10 cellular contexts compared by ENCODE assay signal in the genomic region with DNA sequence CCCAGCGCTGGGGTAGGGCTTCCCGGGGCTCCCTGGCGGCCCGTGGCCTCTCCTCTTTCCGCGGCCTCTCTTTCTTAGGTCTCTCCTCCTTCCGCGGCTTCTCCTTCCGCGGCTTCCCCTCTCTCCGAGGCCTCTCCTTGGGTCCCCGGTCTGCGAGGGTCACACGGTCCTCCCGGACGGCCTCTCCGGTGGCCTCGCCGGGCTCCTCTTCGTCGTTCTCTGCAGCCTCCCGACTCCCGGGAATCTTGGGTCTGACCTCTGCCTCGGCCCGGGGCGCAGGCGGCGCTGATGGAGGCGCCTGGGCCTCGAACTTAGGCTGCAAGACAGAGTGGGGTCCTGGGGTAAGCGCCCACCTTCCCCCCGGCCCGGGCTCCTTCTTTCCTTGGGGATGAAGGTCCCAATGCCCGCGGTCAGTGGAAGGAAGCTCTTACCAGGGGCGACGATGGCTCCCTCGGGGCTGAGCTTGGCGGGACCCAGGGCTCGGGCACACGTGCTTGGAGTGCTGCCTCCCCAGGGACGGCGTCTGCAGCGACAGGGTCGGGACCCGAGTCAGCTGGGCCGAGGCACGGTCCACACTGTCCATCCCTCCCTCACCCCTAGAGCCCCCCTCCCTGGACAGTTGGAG. TPM values are rescaled to one million over a fixed set of nuclear protein-coding genes. Genes with fewer than 3 reads are reported as not detected.
DNase-seq lines count a peak whose midpoint lies in the region; TF ChIP-seq lines count a peak whose summit lies in the region.
"Had no signal": no experiment of that assay in that cellular context is flagged by ENCODE, and none has a peak within 500 bp of the region (broad histone marks: within the 10 kb centered on the region; RNA-seq: fewer than 3 reads in every experiment).

No MANE protein-coding gene starts in this region.

- peaks cover 16% of the 10 kb centered on the region for H4K20me1 ChIP-seq in mammary epithelial cell (ENCODE audit: insufficient read depth, low read length)
- no peaks in the 10 kb centered on the region for H4K20me1 ChIP-seq in SU-DHL-6 (ENCODE audit: low read depth, low read length)

- H2AFZ ChIP-seq in mammary epithelial cell (ENCODE audit: low read depth, low read length): no peak overlapping the region
- H2AFZ ChIP-seq in SU-DHL-6 (ENCODE audit: low read depth, low read length, severe bottlenecking): no peak overlapping the region

- in situ Hi-C loops in mammary epithelial cell (cut with MboI; ENCODE audit: low sequenced_read_pairs in 2 of 2): no loop called here

- no peak overlapping the region for H3K27ac ChIP-seq in breast epithelium
- no peak overlapping the region for H3K27ac ChIP-seq in mammary epithelial cell (ENCODE audit: insufficient read depth, low read depth, low read length)
- H3K27ac ChIP-seq in SU-DHL-6 (ENCODE audit: low read depth, low read length): no peak overlapping the region
- no peak overlapping the region for H3K27ac ChIP-seq in iPS-20b (ENCODE audit: low read length)
- H3K27ac ChIP-seq in stomach: no peak overlapping the region

- H3K9ac ChIP-seq in mammary epithelial cell (ENCODE audit: insufficient read depth, low read length) (no peak overlapping the region), SU-DHL-6 (ENCODE audit: low read length) (peak overlapping the region; percentile 37; the same call in 1 of the 2 replicates), iPS-20b (ENCODE audit: low read depth, low read length) (no peak overlapping the region)

- no TSS peak for BruUV-seq in mammary epithelial cell (replicated peaks; lab: Mats Ljungman, UMichigan)

- peaks cover 32% of the 10 kb centered on the region for H3F3A ChIP-seq in SU-DHL-6 (ENCODE audit: insufficient read depth)

- 24% methylated on average over 24 of the region's 48 CpGs for WGBS in mammary epithelial cell (ENCODE audit: low coverage, missing lambda C conversion rate)
- 8 to 16% (median 10%) methylated on average over 37 to 48 of the region's 48 CpGs for WGBS in stomach, 5 donors

- CTCF ChIA-PET in mammary epithelial cell (lab: Charles Lee; ENCODE audit: low non-redundant PET): no interaction called here

- intact Hi-C loops in breast epithelium (cut with DNase I; ENCODE audit: low total_unique reads) (no loop called here), mammary epithelial cell (cut with micrococcal nuclease) (no loop called here), stomach (cut with DNase I; ENCODE audit: low total_unique reads) (no loop called here)

- H3K79me2 ChIP-seq in mammary epithelial cell (ENCODE audit: insufficient read depth, low read length): no peaks in the 10 kb centered on the region
- no peaks in the 10 kb centered on the region for H3K79me2 ChIP-seq in SU-DHL-6 (ENCODE audit: insufficient read depth, low read length)

- peaks cover 25 to 48% of the 10 kb centered on the region in 2 donors for H3K27me3 ChIP-seq in breast epithelium
- peaks cover 28% of the 10 kb centered on the region for H3K27me3 ChIP-seq in mammary epithelial cell (ENCODE audit: insufficient read depth, low read length)
- H3K27me3 ChIP-seq in SU-DHL-6 (ENCODE audit: low read length): no peaks in the 10 kb centered on the region
- peaks cover 53% of the 10 kb centered on the region for H3K27me3 ChIP-seq in iPS-20b (ENCODE audit: insufficient read depth, low read length)
- peaks cover 30 to 69% (median 53%) of the 10 kb centered on the region in 3 donors for H3K27me3 ChIP-seq in stomach

- peak overlapping the region in 2 of 3 donors; percentile 15 to 59 for H3K4me3 ChIP-seq in breast epithelium
- H3K4me3 ChIP-seq in mammary epithelial cell (replicated peaks in 1 of 3; ENCODE audit: insufficient read depth in 1 of 3, low read depth in 2 of 3, low read length in 3 of 3): no peak overlapping the region
- H3K4me3 ChIP-seq in SU-DHL-6 (ENCODE audit: insufficient read depth, low read length, poor library complexity, severe bottlenecking): no peak overlapping the region
- peak overlapping the region; percentile 67; the same call in 1 of the 2 replicates for H3K4me3 ChIP-seq in iPS-20b (ENCODE audit: low read length)
- H3K4me3 ChIP-seq in stomach: peak overlapping the region; percentile 1 to 40 (median 20)
- H3K4me3 ChIP-seq: lung had no signal

- no peak for TF ChIP-seq EP300 in stomach (IDR thresholded peaks at IDR 0.05)

- TF ChIP-seq CTCF in breast epithelium (IDR thresholded peaks at IDR 0.05): no peak
- no peak for TF ChIP-seq CTCF in mammary epithelial cell (conservative IDR thresholded peaks at IDR 0.05 in 1 of 2, IDR thresholded peaks at IDR 0.05 in 1 of 2; ENCODE audit: extremely low read depth in 1 of 2, insufficient read depth in 1 of 2, low read depth in 1 of 2, low read length in 2 of 2)
- no peak for TF ChIP-seq CTCF in SU-DHL-6 (IDR thresholded peaks at IDR 0.05; ENCODE audit: insufficient read depth, low read length, poor library complexity, severe bottlenecking)
- TF ChIP-seq CTCF in stomach (IDR thresholded peaks at IDR 0.05): no peak
- no peak for TF ChIP-seq CTCF in GM10266 (IDR thresholded peaks at IDR 0.05; ENCODE audit: control insufficient read depth, insufficient read depth, low read depth, missing control alignments)

- H3K9me3 ChIP-seq in breast epithelium: no peaks in the 10 kb centered on the region
- H3K9me3 ChIP-seq in mammary epithelial cell (replicated peaks; ENCODE audit: insufficient read depth, low read length): no peaks in the 10 kb centered on the region
- H3K9me3 ChIP-seq in SU-DHL-6 (ENCODE audit: insufficient read depth, low read length): no peaks in the 10 kb centered on the region
- H3K9me3 ChIP-seq in iPS-20b (ENCODE audit: insufficient read depth, low read depth, low read length): no peaks in the 10 kb centered on the region
- H3K9me3 ChIP-seq in stomach: no peaks in the 10 kb centered on the region

- dilution Hi-C loops in mammary epithelial cell (cut with HindIII; ENCODE audit: low sequenced_read_pairs): no loop called here

- no peaks in the 10 kb centered on the region for H3K9me2 ChIP-seq in SU-DHL-6 (replicated peaks; ENCODE audit: insufficient read depth, low read length)

- H3K4me2 ChIP-seq in mammary epithelial cell (ENCODE audit: insufficient read depth, low read depth, low read length): no peak overlapping the region
- peak overlapping the region; percentile 66 for H3K4me2 ChIP-seq in SU-DHL-6 (ENCODE audit: low read depth, low read length, poor library complexity, severe bottlenecking)

- H3K36me3 ChIP-seq in breast epithelium (no peaks in the 10 kb centered on the region), mammary epithelial cell (ENCODE audit: insufficient read depth, low read length) (no peaks in the 10 kb centered on the region), SU-DHL-6 (ENCODE audit: low read length) (no peaks in the 10 kb centered on the region), iPS-20b (ENCODE audit: insufficient read depth, low read depth, low read length) (no peaks in the 10 kb centered on the region), stomach (peaks cover 10 to 20% (median 16%) of the 10 kb centered on the region in 4 donors)

- H3K4me1 ChIP-seq in breast epithelium: peaks cover 6 to 13% of the 10 kb centered on the region in 2 donors
- peaks cover 3% of the 10 kb centered on the region for H3K4me1 ChIP-seq in mammary epithelial cell (ENCODE audit: insufficient read depth, low read length)
- H3K4me1 ChIP-seq in iPS-20b (ENCODE audit: insufficient read depth, low read length): no peaks in the 10 kb centered on the region
- peaks cover 37 to 51% (median 47%) of the 10 kb centered on the region in 4 donors for H3K4me1 ChIP-seq in stomach

- DNase-seq in breast epithelium (ENCODE audit: low spot score in 2 of 2) (no peak), mammary epithelial cell (no peak), stomach (no peak), RKO (ENCODE audit: low spot score) (no peak), GM10266 (ENCODE audit: extremely low spot score) (no peak)
- DNase-seq in activated effector memory CD4-positive, alpha-beta T cell treated with Interleukin-2 at 50 U/mL for 16 hours: no peak

- TF ChIP-seq POLR2A in breast epithelium (IDR thresholded peaks at IDR 0.05) (no peak), stomach (IDR thresholded peaks at IDR 0.05) (no peak)

RNA-seq across cellular contexts. Expression of a gene that starts 3.5 kb away (rescaled TPM):
- 1 to 10 TPM in 2 of 3 donors, not detected in 1; 2.5 to 3.9 TPM for total RNA-seq in breast epithelium
- total RNA-seq in mammary epithelial cell: 1 to 10 TPM; 1.2 to 3.1 TPM
- polyA plus RNA-seq in mammary epithelial cell: 0.23 TPM
- polyA minus RNA-seq in mammary epithelial cell: not detected
- 1 to 10 TPM in 2 of 5 donors, under 1 TPM in 1, not detected in 2; 0.45 to 2.0 (median 1.1) TPM for total RNA-seq in stomach
- polyA plus RNA-seq in stomach: 1 to 10 TPM in 1 of 3 donors, under 1 TPM in 2; 0.50 to 1.5 (median 0.61) TPM

RNA-seq across cellular contexts. Expression of a gene that starts 3.6 kb away (rescaled TPM):
- 1 to 10 TPM in 2 of 3 donors, not detected in 1; 1.0 to 2.3 TPM for total RNA-seq in breast epithelium
- total RNA-seq in mammary epithelial cell: under 1 TPM in 1 of 2 donors, not detected in 1; 0.38 TPM
- polyA plus RNA-seq in mammary epithelial cell: not detected
- not detected for polyA minus RNA-seq in mammary epithelial cell
- total RNA-seq in stomach: under 1 TPM in 1 of 5 donors, not detected in 4; 0.58 TPM
- under 1 TPM in 2 of 3 donors, not detected in 1; 0.68 to 0.75 TPM for polyA plus RNA-seq in stomach
- total RNA-seq: HT1080 had no signal

RNA-seq across cellular contexts. Expression of a gene that starts 16.0 kb away (rescaled TPM):
- 10 to 100 TPM; 32.6 to 38.0 (median 33.3) TPM for total RNA-seq in breast epithelium
- 10 to 100 TPM; 21.0 to 68.9 TPM for total RNA-seq in mammary epithelial cell
- polyA plus RNA-seq in mammary epithelial cell: 30.5 TPM
- polyA minus RNA-seq in mammary epithelial cell: 19.9 TPM
- 100 to 1,000 TPM in 1 of 5 donors, 10 to 100 TPM in 4; 25.8 to 214 (median 33.9) TPM for total RNA-seq in stomach
- polyA plus RNA-seq in stomach: 10 to 100 TPM; 33.3 to 42.4 (median 40.2) TPM

RNA-seq across cellular contexts. Expression of a gene that starts 16.5 kb away (rescaled TPM):
- 10 to 100 TPM; 44.6 to 52.8 (median 47.4) TPM for total RNA-seq in breast epithelium
- 10 to 100 TPM; 33.0 to 61.5 TPM for total RNA-seq in mammary epithelial cell
- polyA plus RNA-seq in mammary epithelial cell: 68.8 TPM
- 62.8 TPM for polyA minus RNA-seq in mammary epithelial cell
- total RNA-seq in stomach: 100 to 1,000 TPM in 2 of 5 donors, 10 to 100 TPM in 3; 22.2 to 459 (median 96.9) TPM
- polyA plus RNA-seq in stomach: 100 to 1,000 TPM; 113 to 173 (median 132) TPM

RNA-seq across cellular contexts. Expression of a gene that starts 29.4 kb away (rescaled TPM):
- total RNA-seq in breast epithelium (1 to 10 TPM in 1 of 3 donors, not detected in 2; 1.8 TPM), mammary epithelial cell (not detected), stomach (1 to 10 TPM in 1 of 5 donors, under 1 TPM in 1, not detected in 3; 0.87 to 1.4 TPM)
- polyA plus RNA-seq in mammary epithelial cell (not detected), stomach (under 1 TPM in 2 of 3 donors, not detected in 1; 0.15 to 0.31 TPM)
- not detected for polyA minus RNA-seq in mammary epithelial cell

Comparison
In these comparisons a context has a peak if more than half of its experiments do, and no peak if none do; other contexts are left out.
1. H3K4me3 ChIP-seq: peak in breast epithelium (2 of 3), iPS-20b (single experiment) and stomach (4 of 4); none in mammary epithelial cell (0 of 3) and SU-DHL-6 (single experiment).